15 cellular contexts compared by ENCODE assay signal in the genomic region with DNA sequence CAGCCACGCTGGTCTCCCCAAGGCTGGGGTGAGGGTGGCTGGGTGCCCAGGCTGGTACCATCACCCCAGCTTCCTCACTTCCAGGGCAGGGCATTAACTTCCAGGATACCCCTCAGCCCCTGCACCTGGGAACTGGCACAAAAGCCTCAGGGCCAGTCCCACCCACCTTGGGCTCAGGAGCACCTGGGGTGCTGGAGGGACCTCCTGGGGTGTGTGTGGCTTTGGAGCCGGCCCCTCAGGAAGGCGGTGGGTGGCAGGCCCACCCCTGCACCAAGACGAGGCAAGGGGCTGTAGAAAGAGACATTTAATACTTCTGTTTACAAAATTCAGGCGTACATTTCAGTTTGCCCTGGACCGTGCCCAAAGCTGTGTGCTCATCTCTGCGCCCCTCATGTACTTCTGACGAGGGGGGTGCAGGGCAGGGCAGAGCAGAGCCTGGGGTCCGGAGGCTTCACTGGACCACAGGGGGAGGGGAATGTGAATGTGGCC. TPM values are rescaled to one million over a fixed set of nuclear protein-coding genes. Genes with fewer than 3 reads are reported as not detected.
DNase-seq lines count a peak whose midpoint lies in the region; ATAC-seq and TF ChIP-seq lines count a peak whose summit lies in the region.
"Had no signal": no experiment of that assay in that cellular context is flagged by ENCODE, and none has a peak within 500 bp of the region (broad histone marks: within the 10 kb centered on the region; RNA-seq: fewer than 3 reads in every experiment).

No MANE protein-coding gene starts in this region.

- no peak overlapping the region for H2BK20ac ChIP-seq in IMR-90 (ENCODE audit: low read depth, low read length)

- H3K9me1 ChIP-seq in IMR-90 (ENCODE audit: insufficient read depth, low read length), result no peaks in the 10 kb centered on the region

- POLR2A ChIA-PET in IMR-90 (lab: Charles Lee; ENCODE audit: unreplicated experiment) (no interaction called here), T-cell (lab: Charles Lee) (no interaction called here)

- H4K20me1 ChIP-seq in IMR-90 (ENCODE audit: insufficient read depth, low read length), result peaks cover 11% of the 10 kb centered on the region

- peaks cover 53% of the 10 kb centered on the region for H3K36me3 ChIP-seq in IMR-90 (ENCODE audit: control insufficient read depth, insufficient read depth, low read length)

- no peak for TF ChIP-seq POLR2A in IMR-90 (IDR thresholded peaks at IDR 0.05; ENCODE audit: low read depth, low read length)

- H3K4me1 Mint-ChIP-seq in glutamatergic neuron (ENCODE audit: low read depth, unreplicated experiment), result peaks cover 10% of the 10 kb centered on the region
- no peaks in the 10 kb centered on the region for H3K4me1 Mint-ChIP-seq in T-cell

- H3K4me3 ChIP-seq in IMR-90 (ENCODE audit: insufficient read depth, low read depth, low read length), result no peak overlapping the region
- H3K4me3 ChIP-seq: heart left ventricle, MG63, suprapubic skin had no signal

- H3K27ac ChIP-seq in 22Rv1, result peak overlapping the region; percentile 32
- peak overlapping the region; percentile 58; the same call in 1 of the 2 replicates for H3K27ac ChIP-seq in IMR-90 (ENCODE audit: insufficient read depth, low read length)
- H3K27ac ChIP-seq: heart left ventricle, suprapubic skin had no signal

- peaks cover 0 to 19% of the 10 kb centered on the region in 2 experiments for H3K79me1 ChIP-seq in IMR-90 (ENCODE audit: low read depth in 1 of 2, low read length in 2 of 2)

- no peak overlapping the region for H2AK5ac ChIP-seq in IMR-90 (ENCODE audit: low read depth, low read length)

- H3K14ac ChIP-seq in IMR-90 (replicated peaks; ENCODE audit: low read depth, low read length), result no peak overlapping the region

- CTCF ChIA-PET in IMR-90 (lab: Yijun Ruan, JAX), result no interaction called here
- CTCF ChIA-PET in T-cell (lab: Charles Lee), result no interaction called here

- no peak overlapping the region for H3K56ac ChIP-seq in IMR-90 (ENCODE audit: extremely low read depth, insufficient read depth, low read length)

- H3K27ac Mint-ChIP-seq in glutamatergic neuron (ENCODE audit: unreplicated experiment) (peak overlapping the region; percentile 95), T-cell (peak overlapping the region in 1 of 2 donors; percentile 22)

- H3K27me3 ChIP-seq in IMR-90 (ENCODE audit: control insufficient read depth, insufficient read depth, low read length), result no peaks in the 10 kb centered on the region
- H3K27me3 ChIP-seq: heart left ventricle, MG63, suprapubic skin had no signal

- peak overlapping the region; percentile 40 for H2AK9ac ChIP-seq in IMR-90 (replicated peaks; ENCODE audit: low read depth, low read length, poor library complexity)

- H3K36me3 Mint-ChIP-seq in glutamatergic neuron (ENCODE audit: unreplicated experiment), result no peaks in the 10 kb centered on the region
- H3K36me3 Mint-ChIP-seq in T-cell, result peaks cover 10% of the 10 kb centered on the region

- TF ChIP-seq CTCF in 22Rv1 (IDR thresholded peaks at IDR 0.05) (no peak), IMR-90 (conservative IDR thresholded peaks at IDR 0.05; ENCODE audit: low read depth, low read length) (no peak), glutamatergic neuron (IDR thresholded peaks at IDR 0.05; ENCODE audit: partially characterized antibody, unreplicated experiment) (no peak)

- peaks cover 12% of the 10 kb centered on the region for H3K9me3 Mint-ChIP-seq in glutamatergic neuron (ENCODE audit: unreplicated experiment)
- no peaks in the 10 kb centered on the region for H3K9me3 Mint-ChIP-seq in T-cell

- peaks cover 10% of the 10 kb centered on the region; the same call in 1 of the 2 replicates for H3K4me1 ChIP-seq in IMR-90 (ENCODE audit: control insufficient read depth, insufficient read depth, low read length)
- H3K4me1 ChIP-seq: heart left ventricle, suprapubic skin had no signal

- no peak overlapping the region for H3K9ac ChIP-seq in IMR-90 (ENCODE audit: low read depth, low read length)

- no peak overlapping the region for H2BK5ac ChIP-seq in IMR-90 (ENCODE audit: low read depth, low read length, poor library complexity, severe bottlenecking)

- H3K27me3 Mint-ChIP-seq in glutamatergic neuron (ENCODE audit: unreplicated experiment) (peaks cover 13% of the 10 kb centered on the region), T-cell (no peaks in the 10 kb centered on the region)

- in situ Hi-C loops in IMR-90 (cut with MboI; ENCODE audit: low sequenced_read_pairs), result no loop called here

- no peak overlapping the region for H3K4ac ChIP-seq in IMR-90 (ENCODE audit: low read depth, low read length)

- no peaks in the 10 kb centered on the region for H3K9me3 ChIP-seq in IMR-90 (ENCODE audit: control insufficient read depth, insufficient read depth, low read length)
- H3K9me3 ChIP-seq: heart left ventricle, MG63, suprapubic skin had no signal

- DNase-seq in IMR-90 (no peak), glutamatergic neuron (no peak), putamen (ENCODE audit: low spot score) (no peak), T-cell (no peak)
- DNase-seq: activated T-cell treated with anti-CD3 and anti-CD28 coated beads, Interleukin-2, amount 50 U/mL, for 1 hour; amniotic stem cell; heart left ventricle; MG63; NCI-H187 treated with DMSO at 0.1 percent for 48 hours; NCI-H524; stimulated activated CD4-positive, alpha-beta T cell treated with anti-CD3 and anti-CD28 coated beads, Interleukin-15, amount 100 ng/mL, for 24 hours had no signal

- no peak overlapping the region for H4K5ac ChIP-seq in IMR-90 (ENCODE audit: low read depth, low read length)

- H4K8ac ChIP-seq in IMR-90 (ENCODE audit: low read depth in 2 of 2, low read length in 2 of 2), result no peak overlapping the region

- H4K91ac ChIP-seq in IMR-90 (ENCODE audit: insufficient read depth, low read depth, low read length), result no peak overlapping the region

- dilution Hi-C loops in IMR-90 (cut with HindIII; ENCODE audit: low sequenced_read_pairs, unreplicated experiment), result no loop called here

- H3K18ac ChIP-seq in IMR-90 (ENCODE audit: low read depth, low read length), result no peak overlapping the region

- TF ChIP-seq RAD21 in IMR-90 (IDR thresholded peaks at IDR 0.05; ENCODE audit: low read length), result no peak

- H2AFZ ChIP-seq in IMR-90 (replicated peaks; ENCODE audit: low read length, poor library complexity), result no peak overlapping the region

- WGBS in IMR-90 (ENCODE audit: extremely low coverage in 2 of 2, insufficient read length in 1 of 2), 2 experiments, result no CpG with 5 or more reads among the region's 9 CpGs

- H2BK15ac ChIP-seq in IMR-90 (ENCODE audit: low read depth, low read length), result no peak overlapping the region

- intact Hi-C loops in IMR-90 (cut with micrococcal nuclease), result no loop called here

- H2BK120ac ChIP-seq in IMR-90 (ENCODE audit: low read depth, low read length), result no peak overlapping the region

- no TSS peak for BruUV-seq in IMR-90 (replicated peaks; lab: Mats Ljungman, UMichigan)

- no peak overlapping the region for H3K23ac ChIP-seq in IMR-90 (ENCODE audit: low read depth, low read length)

- H3K4me3 Mint-ChIP-seq in glutamatergic neuron (ENCODE audit: unreplicated experiment) (no peak overlapping the region), T-cell (no peak overlapping the region)

- ATAC-seq in IMR-90 (ENCODE audit: low read depth) (peak; percentile 7; the same call in 1 of the 2 replicates), T-cell (replicated peaks in 1 of 4) (no peak), GM21529 (IDR thresholded peaks at IDR 0.05; ENCODE audit: unreplicated experiment) (no peak)

- H3K4me2 ChIP-seq in IMR-90 (ENCODE audit: low read depth, low read length), result no peak overlapping the region; the same call in 1 of the 2 replicates

TF ChIP-seq in IMR-90, 13 proteins besides CTCF, POLR2A, EP300 and RAD21 (continues in another document):
- TF ChIP-seq RCOR1 (IDR thresholded peaks at IDR 0.05; ENCODE audit: insufficient replicate concordance, low read length), result no peak
- TF ChIP-seq, protein P1, sequence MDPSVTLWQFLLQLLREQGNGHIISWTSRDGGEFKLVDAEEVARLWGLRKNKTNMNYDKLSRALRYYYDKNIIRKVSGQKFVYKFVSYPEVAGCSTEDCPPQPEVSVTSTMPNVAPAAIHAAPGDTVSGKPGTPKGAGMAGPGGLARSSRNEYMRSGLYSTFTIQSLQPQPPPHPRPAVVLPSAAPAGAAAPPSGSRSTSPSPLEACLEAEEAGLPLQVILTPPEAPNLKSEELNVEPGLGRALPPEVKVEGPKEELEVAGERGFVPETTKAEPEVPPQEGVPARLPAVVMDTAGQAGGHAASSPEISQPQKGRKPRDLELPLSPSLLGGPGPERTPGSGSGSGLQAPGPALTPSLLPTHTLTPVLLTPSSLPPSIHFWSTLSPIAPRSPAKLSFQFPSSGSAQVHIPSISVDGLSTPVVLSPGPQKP (IDR thresholded peaks at IDR 0.05; ENCODE audit: borderline replicate concordance, low read depth, low read length), result no peak

RNA-seq across cellular contexts. Expression of a gene that starts 16.8 kb away (rescaled TPM):
- total RNA-seq in IMR-90 (2012; rRNA removed) (2.3 and 3.3 TPM in 2 replicates), glutamatergic neuron (ENCODE audit: unreplicated experiment) (56.7 TPM), T-cell (10 to 100 TPM; 10.7 to 27.3 (median 22.6) TPM)
- polyA plus RNA-seq in IMR-90 (2012; rRNA removed), result 8.1 and 9.8 TPM in 2 replicates
- 12.5 and 13.1 TPM in 2 replicates for polyA plus RNA-seq in IMR-90 (2012; cell fraction: cytosol; rRNA removed)
- 4.6 and 9.8 TPM in 2 replicates for polyA plus RNA-seq in IMR-90 (2012; cell fraction: nucleus; rRNA removed; ENCODE audit: low replicate concordance)

RNA-seq across cellular contexts. Expression of a gene that starts 21.5 kb away (rescaled TPM):
- total RNA-seq in IMR-90 (2012; rRNA removed) (1.3 and 1.4 TPM in 2 replicates), glutamatergic neuron (ENCODE audit: unreplicated experiment) (18.1 TPM), T-cell (1 to 10 TPM; 2.3 to 3.7 (median 2.9) TPM)
- polyA plus RNA-seq in IMR-90 (2012; rRNA removed), result 3.2 and 3.4 TPM in 2 replicates
- polyA plus RNA-seq in IMR-90 (2012; cell fraction: cytosol; rRNA removed), result 7.1 and 7.7 TPM in 2 replicates
- 10.0 and 17.1 TPM in 2 replicates for polyA plus RNA-seq in IMR-90 (2012; cell fraction: nucleus; rRNA removed; ENCODE audit: low replicate concordance)

RNA-seq across cellular contexts. Expression of a gene that starts 40.2 kb away (rescaled TPM):
- total RNA-seq in IMR-90 (2012; rRNA removed), result 28.1 and 32.2 TPM in 2 replicates
- 138 and 161 TPM in 2 replicates for polyA plus RNA-seq in IMR-90 (2012; rRNA removed)
- polyA plus RNA-seq in IMR-90 (2012; cell fraction: cytosol; rRNA removed), result 103 and 170 TPM in 2 replicates
- polyA plus RNA-seq in IMR-90 (2012; cell fraction: nucleus; rRNA removed; ENCODE audit: low replicate concordance), result 93.0 and 160 TPM in 2 replicates
- 56.3 TPM for total RNA-seq in glutamatergic neuron (ENCODE audit: unreplicated experiment)
- 10 to 100 TPM; 38.8 to 51.5 (median 45.7) TPM for total RNA-seq in T-cell

RNA-seq across cellular contexts. Expression of a gene that starts 42.3 kb away (rescaled TPM):
- total RNA-seq in IMR-90 (2012; rRNA removed) (11.4 and 12.4 TPM in 2 replicates), glutamatergic neuron (ENCODE audit: unreplicated experiment) (20.5 TPM), T-cell (10 to 100 TPM; 14.4 to 27.3 (median 16.5) TPM)
- polyA plus RNA-seq in IMR-90 (2012; rRNA removed), result 22.9 and 26.7 TPM in 2 replicates
- polyA plus RNA-seq in IMR-90 (2012; cell fraction: cytosol; rRNA removed), result 16.1 and 20.9 TPM in 2 replicates
- polyA plus RNA-seq in IMR-90 (2012; cell fraction: nucleus; rRNA removed; ENCODE audit: low replicate concordance), result 18.2 and 45.9 TPM in 2 replicates

RNA-seq across cellular contexts. Expression of a gene that starts 55.7 kb away (rescaled TPM):
- total RNA-seq in IMR-90 (2012; rRNA removed) (17.4 and 19.2 TPM in 2 replicates), glutamatergic neuron (ENCODE audit: unreplicated experiment) (156 TPM), T-cell (1 to 10 TPM; 2.8 to 4.1 (median 3.4) TPM)
- polyA plus RNA-seq in IMR-90 (2012; rRNA removed), result 23.4 and 24.4 TPM in 2 replicates
- 14.6 and 37.7 TPM in 2 replicates for polyA plus RNA-seq in IMR-90 (2012; cell fraction: cytosol; rRNA removed)
- 53.7 and 112 TPM in 2 replicates for polyA plus RNA-seq in IMR-90 (2012; cell fraction: nucleus; rRNA removed; ENCODE audit: low replicate concordance)
- total RNA-seq: posterior vena cava, suprapubic skin had no signal
